ENCODE assay signal across 4 cellular contexts in the genomic region with DNA sequence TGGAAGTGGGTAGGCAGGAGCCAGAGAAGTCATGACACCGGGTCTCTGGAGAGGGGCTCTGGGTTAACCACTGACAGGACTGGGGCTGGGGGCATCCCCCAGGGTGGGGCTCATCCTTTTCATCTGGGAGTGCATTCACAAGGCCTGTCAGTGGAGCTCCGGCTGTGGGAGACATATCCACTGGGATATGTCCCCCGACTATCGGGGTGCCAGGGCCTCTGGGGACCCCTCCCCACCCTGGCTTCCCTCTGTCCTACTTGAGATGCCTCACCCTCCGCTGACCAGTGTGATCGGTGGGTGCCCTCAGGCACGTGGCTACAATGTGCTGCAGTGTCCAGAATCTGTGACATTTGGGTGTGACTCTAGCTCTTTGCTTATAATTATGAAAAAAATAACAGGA.
"Had no signal": no experiment of that assay in that cellular context is flagged by ENCODE, and none has a peak within 500 bp of the region (broad histone marks: within the 10 kb centered on the region; RNA-seq: fewer than 3 reads in every experiment).

No MANE protein-coding gene starts in this region.

- H3K27ac ChIP-seq: HL-60 had no signal

- H3K4me1 Mint-ChIP-seq: IgD-negative memory B cell had no signal

- DNase-seq: IMR-90 had no signal

- H3K36me3 Mint-ChIP-seq: IgD-negative memory B cell had no signal

- H3K4me3 ChIP-seq: K562 had no signal

- H3K4me3 Mint-ChIP-seq: IgD-negative memory B cell had no signal
